In the genomic region with DNA sequence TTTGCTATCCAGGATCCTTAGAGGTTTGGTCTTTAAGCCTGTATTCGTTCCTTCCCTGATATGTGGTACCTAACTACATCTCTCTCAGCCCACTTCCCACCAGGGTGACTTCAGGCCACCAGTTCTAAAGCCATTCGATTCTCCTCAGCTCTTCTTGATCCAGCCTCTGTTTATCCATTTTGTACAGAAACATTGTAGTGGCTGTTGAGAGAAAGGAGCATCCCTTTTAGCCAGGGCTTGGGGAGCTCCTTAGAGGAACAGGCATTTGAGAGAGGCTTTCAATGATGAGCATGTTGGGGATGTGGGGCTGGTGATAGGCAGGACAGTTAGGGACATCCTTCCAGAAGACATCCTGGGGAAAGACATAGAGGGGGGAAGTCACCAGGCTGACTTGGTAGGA, we compare ENCODE assay signal across 17 cellular contexts. TPM values are rescaled to one million over a fixed set of nuclear protein-coding genes. Genes with fewer than 3 reads are reported as not detected.
"Had no signal": no experiment of that assay in that cellular context is flagged by ENCODE, and none has a peak within 500 bp of the region (broad histone marks: within the 10 kb centered on the region; RNA-seq: fewer than 3 reads in every experiment).

No MANE protein-coding gene starts in this region.

- H3K27me3 ChIP-seq: dorsolateral prefrontal cortex, esophagus squamous epithelium, testis had no signal

- H3K27ac ChIP-seq: dorsolateral prefrontal cortex, esophagus squamous epithelium, testis had no signal

- ATAC-seq: left colon; stimulated activated naive CD8-positive, alpha-beta T cell treated with anti-CD3 and anti-CD28 coated beads, Interleukin-15, amount 100 ng/mL, for 72 hours had no signal

- H3K9me3 Mint-ChIP-seq: activated CD4-positive, alpha-beta memory T cell treated with anti-CD3 and anti-CD28 coated beads for 36 hours; stimulated activated naive CD8-positive, alpha-beta T cell treated with anti-CD3 and anti-CD28 coated beads, Interleukin-15, amount 100 ng/mL, for 72 hours had no signal

- H3K27ac Mint-ChIP-seq: activated CD4-positive, alpha-beta memory T cell treated with anti-CD3 and anti-CD28 coated beads for 36 hours; activated naive CD8-positive, alpha-beta T cell; stimulated activated naive CD8-positive, alpha-beta T cell treated with anti-CD3 and anti-CD28 coated beads, Interleukin-15, amount 100 ng/mL, for 72 hours had no signal

- DNase-seq: activated CD4-positive, alpha-beta memory T cell treated with anti-CD3 and anti-CD28 coated beads for 36 hours; activated CD8-positive, alpha-beta memory T cell treated with anti-CD3 and anti-CD28 coated beads, Interleukin-2, amount 50 U/mL, for 4 hours; aorta; dorsolateral prefrontal cortex; esophagus squamous epithelium; foreskin fibroblast; glutamatergic neuron; left colon; stimulated activated CD4-positive, alpha-beta T cell treated with anti-CD3 and anti-CD28 coated beads, Interleukin-12 subunit alpha, Interleukin-12 subunit beta, amount 100 ng/mL, for 4 hours; stimulated activated CD4-positive, alpha-beta T cell treated with anti-CD3 and anti-CD28 coated beads, Interleukin-2, amount 100 ng/mL, for 48 hours; stimulated activated CD8-positive, alpha-beta memory T cell treated with anti-CD3 and anti-CD28 coated beads, Interleukin-4, amount 100 ng/mL, for 48 hours; stimulated activated naive CD8-positive, alpha-beta T cell treated with anti-CD3 and anti-CD28 coated beads, Interleukin-15, amount 100 ng/mL, for 72 hours; testis had no signal

- H3K4me3 Mint-ChIP-seq: activated CD4-positive, alpha-beta memory T cell treated with anti-CD3 and anti-CD28 coated beads for 36 hours; activated naive CD8-positive, alpha-beta T cell; stimulated activated naive CD8-positive, alpha-beta T cell treated with anti-CD3 and anti-CD28 coated beads, Interleukin-15, amount 100 ng/mL, for 72 hours had no signal

- H3K27me3 Mint-ChIP-seq: activated CD4-positive, alpha-beta memory T cell treated with anti-CD3 and anti-CD28 coated beads for 36 hours; activated naive CD8-positive, alpha-beta T cell; stimulated activated naive CD8-positive, alpha-beta T cell treated with anti-CD3 and anti-CD28 coated beads, Interleukin-15, amount 100 ng/mL, for 72 hours had no signal

- H3K9me3 ChIP-seq: esophagus squamous epithelium, testis had no signal

- H3K4me3 ChIP-seq: dorsolateral prefrontal cortex, esophagus squamous epithelium, lung, testis had no signal

RNA-seq across cellular contexts. Expression of gene RIMBP3C, which starts 34.1 kb away (rescaled TPM):
- total RNA-seq: esophagus squamous epithelium, osteocyte had no signal

RNA-seq across cellular contexts. Expression of gene CCDC116, which starts 47.2 kb away (rescaled TPM):
- total RNA-seq: bronchial epithelial cell had no signal
